Comparison of ENCODE assay signal across 9 cellular contexts in genomic region chr13:40639226-40639681, GRCh38. TPM values are rescaled to one million over a fixed set of nuclear protein-coding genes. Genes with fewer than 3 reads are reported as not detected.
DNase-seq lines count a peak whose midpoint lies in the region; ATAC-seq and TF ChIP-seq lines count a peak whose summit lies in the region.
"Had no signal": no experiment of that assay in that cellular context is flagged by ENCODE, and none has a peak within 500 bp of the region (broad histone marks: within the 10 kb centered on the region; RNA-seq: fewer than 3 reads in every experiment).

No MANE protein-coding gene starts in this region.

- H3K36me3 ChIP-seq in CD4-positive, CD25-positive, alpha-beta regulatory T cell (ENCODE audit: control insufficient read depth, insufficient read depth, low read length), result peaks cover 4% of the 10 kb centered on the region
- no peaks in the 10 kb centered on the region for H3K36me3 ChIP-seq in HAP-1 (replicated peaks)

- no peaks in the 10 kb centered on the region for H3K9me3 Mint-ChIP-seq in CD4-positive, CD25-positive, alpha-beta regulatory T cell
- H3K9me3 Mint-ChIP-seq in osteocyte (ENCODE audit: unreplicated experiment), result no peaks in the 10 kb centered on the region
- H3K9me3 Mint-ChIP-seq: activated naive CD4-positive, alpha-beta T cell treated with anti-CD3 and anti-CD28 coated beads, Interleukin-2, amount 10 ng/mL, durations not matched to agents 7 days and 5 days had no signal

- peak overlapping the region; percentile 73 to 91 (median 78) for H3K27ac Mint-ChIP-seq in CD4-positive, CD25-positive, alpha-beta regulatory T cell
- H3K27ac Mint-ChIP-seq in osteocyte (ENCODE audit: unreplicated experiment), result peak overlapping the region; percentile 44

- H3K27me3 Mint-ChIP-seq in CD4-positive, CD25-positive, alpha-beta regulatory T cell, result no peaks in the 10 kb centered on the region
- no peaks in the 10 kb centered on the region for H3K27me3 Mint-ChIP-seq in osteocyte (ENCODE audit: unreplicated experiment)
- H3K27me3 Mint-ChIP-seq: activated naive CD4-positive, alpha-beta T cell treated with anti-CD3 and anti-CD28 coated beads, Interleukin-2, amount 10 ng/mL, durations not matched to agents 7 days and 5 days had no signal

- H3K4me3 Mint-ChIP-seq in CD4-positive, CD25-positive, alpha-beta regulatory T cell, result peak overlapping the region; percentile 37 to 79 (median 64)
- H3K4me3 Mint-ChIP-seq in osteocyte (ENCODE audit: unreplicated experiment), result no peak overlapping the region
- H3K4me3 Mint-ChIP-seq: activated naive CD4-positive, alpha-beta T cell treated with anti-CD3 and anti-CD28 coated beads, Interleukin-2, amount 10 ng/mL, durations not matched to agents 7 days and 5 days had no signal

- peaks cover 92% of the 10 kb centered on the region for H3K4me1 ChIP-seq in CD4-positive, CD25-positive, alpha-beta regulatory T cell (ENCODE audit: control insufficient read depth, insufficient read depth, low read length, poor library complexity, severe bottlenecking)
- H3K4me1 ChIP-seq in HAP-1, result peaks cover 3% of the 10 kb centered on the region

- in situ Hi-C loops in HAP-1 (cut with MboI; ENCODE audit: low sequenced_read_pairs), result no loop called here

- peak overlapping the region; percentile 12 for H3K4me3 ChIP-seq in CD4-positive, CD25-positive, alpha-beta regulatory T cell (ENCODE audit: low read depth, low read length)
- H3K4me3 ChIP-seq in fibroblast of mammary gland (ENCODE audit: control insufficient read depth, low read depth, low read length), result no peak overlapping the region
- H3K4me3 ChIP-seq in HAP-1, result no peak overlapping the region

- no peaks in the 10 kb centered on the region for H3K9me3 ChIP-seq in CD4-positive, CD25-positive, alpha-beta regulatory T cell (ENCODE audit: control insufficient read depth in 2 of 2, low read length in 2 of 2)
- H3K9me3 ChIP-seq in HAP-1, result no peaks in the 10 kb centered on the region

- H3K4me1 Mint-ChIP-seq in CD4-positive, CD25-positive, alpha-beta regulatory T cell, result peaks cover 55 to 93% (median 84%) of the 10 kb centered on the region in 4 donors
- H3K4me1 Mint-ChIP-seq in osteocyte (ENCODE audit: unreplicated experiment), result peaks cover 26% of the 10 kb centered on the region

- peaks cover 29% of the 10 kb centered on the region for H3K36me3 Mint-ChIP-seq in CD4-positive, CD25-positive, alpha-beta regulatory T cell
- H3K36me3 Mint-ChIP-seq in osteocyte (ENCODE audit: unreplicated experiment), result no peaks in the 10 kb centered on the region

- ATAC-seq in CD4-positive, CD25-positive, alpha-beta regulatory T cell (ENCODE audit: low read depth in 2 of 2), result no peak

- no peak for DNase-seq in CD4-positive, CD25-positive, alpha-beta regulatory T cell
- DNase-seq in OCI-M1 (lab: John Stamatoyannopoulos, UW) (peak; percentile 41), fibroblast of mammary gland (ENCODE audit: low read depth) (peak; percentile 79), osteocyte (ENCODE audit: extremely low spot score, unreplicated experiment) (no peak), T-helper 2 cell (no peak), HAP-1 (ENCODE audit: low spot score in 2 of 2) (no peak), NCI-H524 treated with DMSO at 0.1 percent for 48 hours (lab: John Stamatoyannopoulos, UW) (no peak)
- no peak for DNase-seq in effector CD4-positive, alpha-beta T cell
- DNase-seq: activated naive CD4-positive, alpha-beta T cell treated with anti-CD3 and anti-CD28 coated beads, Interleukin-2, amount 10 ng/mL, durations not matched to agents 7 days and 5 days had no signal

- H3K27ac ChIP-seq in CD4-positive, CD25-positive, alpha-beta regulatory T cell (ENCODE audit: insufficient read depth, low read length, poor library complexity, severe bottlenecking), result peak overlapping the region; percentile 50

- no peaks in the 10 kb centered on the region for H3K27me3 ChIP-seq in CD4-positive, CD25-positive, alpha-beta regulatory T cell (ENCODE audit: control insufficient read depth, insufficient read depth, low read length)
- H3K27me3 ChIP-seq in HAP-1 (ENCODE audit: low read depth), result no peaks in the 10 kb centered on the region

- TF ChIP-seq CTCF in fibroblast of mammary gland (conservative IDR thresholded peaks at IDR 0.05; ENCODE audit: control insufficient read depth, insufficient read depth, low read depth, low read length) (no peak), osteocyte (IDR thresholded peaks at IDR 0.05) (no peak)

RNA-seq across cellular contexts. Expression of gene FOXO1, which starts 27.2 kb away (rescaled TPM):
- total RNA-seq in CD4-positive, CD25-positive, alpha-beta regulatory T cell, result 119 TPM
- 100 to 1,000 TPM in 1 of 4 donors, 10 to 100 TPM in 3; 45.5 to 115 (median 65.4) TPM for polyA plus RNA-seq in CD4-positive, CD25-positive, alpha-beta regulatory T cell
- 8.6 and 10.0 TPM in 2 replicates for total RNA-seq in osteocyte

Comparison
In these comparisons a context has a peak if more than half of its experiments do, and no peak if none do; other contexts are left out.
1. DNase-seq: peak in OCI-M1 (single experiment) and fibroblast of mammary gland (single experiment); none in CD4-positive, CD25-positive, alpha-beta regulatory T cell (0 of 3), osteocyte (single experiment), T-helper 2 cell (0 of 5), effector CD4-positive, alpha-beta T cell (single experiment), HAP-1 (0 of 2) and NCI-H524 treated with DMSO at 0.1 percent for 48 hours (single experiment).
2. RNA of gene FOXO1, which starts 27.2 kb away (total RNA-seq): 119 TPM in CD4-positive, CD25-positive, alpha-beta regulatory T cell (single experiment); 8.6 to 10.0 TPM in osteocyte; every median in the first group is over 10 times any median in the second.